Comparison of ENCODE assay signal across 8 cellular contexts in genomic region chr2:23312996-23313606, GRCh38.
DNase-seq lines count a peak whose midpoint lies in the region; ATAC-seq and TF ChIP-seq lines count a peak whose summit lies in the region.

No MANE protein-coding gene starts in this region.

- no peaks in the 10 kb centered on the region for H3K79me2 ChIP-seq in HCT116 (ENCODE audit: insufficient read depth, low read length)

- RAD21 ChIA-PET in HCT116 (lab: Charles Lee; ENCODE audit: low non-redundant PET in 1 of 2, low total read pairs in 2 of 2, uncharacterized antibody in 2 of 2, unreplicated experiment in 2 of 2), result interaction anchor here in 1 of 2 experiments (0.6 kb wide), 1 partner anchor 193 kb away, joined by 3 read pairs; no protein-coding TSS in a partner anchor

- no peaks in the 10 kb centered on the region for H3K9me2 ChIP-seq in HCT116 (ENCODE audit: insufficient read depth)

- no TSS peak for BruUV-seq in HCT116 (replicated peaks; lab: Mats Ljungman, UMichigan)

- H2AFZ ChIP-seq in HCT116 (ENCODE audit: low read depth, low read length, poor library complexity, severe bottlenecking), result no peak overlapping the region

- ATAC-seq in HCT116, result peak; percentile 97

- H4K20me1 ChIP-seq in HCT116 (ENCODE audit: insufficient read depth), result no peaks in the 10 kb centered on the region

- TF ChIP-seq POLR2A in HCT116 (IDR thresholded peaks at IDR 0.05; ENCODE audit: borderline replicate concordance, extremely low read depth, insufficient read depth, insufficient read length) (no peak), testis (IDR thresholded peaks at IDR 0.05) (no peak)

- H3K4me3 ChIP-seq in HCT116 (replicated peaks in 1 of 2; ENCODE audit: low read depth in 1 of 2, low read length in 2 of 2) (no peak overlapping the region), NT2/D1 (ENCODE audit: insufficient read length, low read depth) (no peak overlapping the region), epithelial cell of esophagus (ENCODE audit: low read length) (no peak overlapping the region), testis (no peak overlapping the region)

- CTCF ChIA-PET in HCT116 (lab: Charles Lee), result no interaction called here

- no peaks in the 10 kb centered on the region for H3K9me3 ChIP-seq in HCT116 (ENCODE audit: control insufficient read depth in 1 of 2, insufficient read depth in 1 of 2, low read depth in 1 of 2, low read length in 2 of 2)
- H3K9me3 ChIP-seq in NT2/D1 (ENCODE audit: insufficient read depth, low read length), result no peaks in the 10 kb centered on the region
- no peaks in the 10 kb centered on the region for H3K9me3 ChIP-seq in testis

- DNase-seq in NK-92 treated with Interleukin-12 subunit alpha and Interleukin-12 subunit beta, amount 100 ng/mL, for 24 hours (lab: John Stamatoyannopoulos, UW), result peak; percentile 1
- DNase-seq in NK-92 (lab: John Stamatoyannopoulos, UW; ENCODE audit: unreplicated experiment) (no peak), HCT116 (ENCODE audit: low read depth, low spot score) (peak; percentile 15), NT2/D1 (ENCODE audit: low read depth, low spot score) (peak; percentile 54), epithelial cell of esophagus (ENCODE audit: low read depth) (no peak), testis (peak; percentile 46), C1 segment of cervical spinal cord (lab: John Stamatoyannopoulos, UW) (no peak)
- DNase-seq in stimulated activated naive CD4-positive, alpha-beta T cell (lab: John Stamatoyannopoulos, UW), result no peak

- no peak overlapping the region for H3K9ac ChIP-seq in HCT116 (ENCODE audit: low read length)
- no peak overlapping the region for H3K9ac ChIP-seq in NT2/D1 (ENCODE audit: insufficient read length, low read depth)

- H3K4me1 ChIP-seq in HCT116 (ENCODE audit: control insufficient read depth in 1 of 2, insufficient read depth in 2 of 2, low read length in 2 of 2) (no peaks in the 10 kb centered on the region), NT2/D1 (ENCODE audit: insufficient read depth, insufficient read length) (no peaks in the 10 kb centered on the region), testis (no peaks in the 10 kb centered on the region)

- 61 to 70% methylated on average over 9 to 10 of the region's 10 CpGs for WGBS in testis, 2 donors

- TF ChIP-seq RAD21 in HCT116 (IDR thresholded peaks at IDR 0.05; ENCODE audit: low read depth), result peak; percentile 61

- POLR2A ChIA-PET in HCT116 (lab: Charles Lee), result no interaction called here

- TF ChIP-seq CTCF in HCT116 (IDR thresholded peaks at IDR 0.05 in 2 of 3, conservative IDR thresholded peaks at IDR 0.05 in 1 of 3; ENCODE audit: borderline replicate concordance in 1 of 3, insufficient read depth in 1 of 3, low read depth in 2 of 3, low read length in 2 of 3), result peak; percentile 41 to 99 (median 97); a peak in 5 of 6 replicates
- peak; percentile 33 for TF ChIP-seq CTCF in epithelial cell of esophagus (IDR thresholded peaks at IDR 0.05; ENCODE audit: insufficient read depth, low read depth, low read length, missing control alignments)
- TF ChIP-seq CTCF in testis (IDR thresholded peaks at IDR 0.05), result peak in 2 of 3 experiments; percentile 36 to 57

- H3K36me3 ChIP-seq in HCT116 (ENCODE audit: control insufficient read depth in 1 of 2, insufficient read depth in 2 of 2, low read length in 2 of 2) (no peaks in the 10 kb centered on the region), NT2/D1 (ENCODE audit: insufficient read depth, insufficient read length, low read length) (no peaks in the 10 kb centered on the region), testis (ENCODE audit: low read depth, missing control alignments) (no peaks in the 10 kb centered on the region)

- H3K27ac ChIP-seq in HCT116 (ENCODE audit: low read depth, low read length), result no peak overlapping the region
- no peak overlapping the region for H3K27ac ChIP-seq in testis

- intact Hi-C loops in HCT116 (cut with micrococcal nuclease), result no loop called here
- intact Hi-C loops in testis (cut with DNase I; ENCODE audit: low total_unique reads), result no loop called here

- no peak overlapping the region for H3K4me2 ChIP-seq in HCT116 (ENCODE audit: low read length)

- peaks cover 73% of the 10 kb centered on the region for H3K27me3 ChIP-seq in HCT116 (ENCODE audit: insufficient read depth, low read length)
- H3K27me3 ChIP-seq in NT2/D1 (ENCODE audit: insufficient read depth, insufficient read length), result no peaks in the 10 kb centered on the region
- no peaks in the 10 kb centered on the region for H3K27me3 ChIP-seq in testis

TF ChIP-seq in HCT116, 20 proteins besides CTCF, POLR2A, EP300 and RAD21:
- TF ChIP-seq EZH2phosphoT487 (IDR thresholded peaks at IDR 0.05; ENCODE audit: borderline replicate concordance) (no peak), FOSL1 (IDR thresholded peaks at IDR 0.05; ENCODE audit: low read depth) (no peak), ELF1 (IDR thresholded peaks at IDR 0.05; ENCODE audit: borderline replicate concordance, low read depth) (no peak), CBX3 (IDR thresholded peaks at IDR 0.05; ENCODE audit: low read depth) (no peak), JUND (IDR thresholded peaks at IDR 0.05) (no peak), ATF3 (IDR thresholded peaks at IDR 0.05) (no peak), EGR1 (IDR thresholded peaks at IDR 0.05; ENCODE audit: low read depth) (no peak), SIN3A (IDR thresholded peaks at IDR 0.05; ENCODE audit: low read depth) (no peak), CEBPB (IDR thresholded peaks at IDR 0.05; ENCODE audit: low read depth) (no peak)

Comparison
In these comparisons a context has a peak if more than half of its experiments do, and no peak if none do; other contexts are left out.
1. DNase-seq: peak in NK-92 treated with Interleukin-12 subunit alpha and Interleukin-12 subunit beta, amount 100 ng/mL, for 24 hours (single experiment), HCT116 (single experiment), NT2/D1 (single experiment) and testis (single experiment); none in NK-92 (single experiment), epithelial cell of esophagus (single experiment), stimulated activated naive CD4-positive, alpha-beta T cell (0 of 6) and C1 segment of cervical spinal cord (0 of 14).
2. CTCF ChIP-seq: peak in every context shown above with its lines; median percentile 97 in HCT116; 46 in testis; 33 in epithelial cell of esophagus.